In the genomic region with DNA sequence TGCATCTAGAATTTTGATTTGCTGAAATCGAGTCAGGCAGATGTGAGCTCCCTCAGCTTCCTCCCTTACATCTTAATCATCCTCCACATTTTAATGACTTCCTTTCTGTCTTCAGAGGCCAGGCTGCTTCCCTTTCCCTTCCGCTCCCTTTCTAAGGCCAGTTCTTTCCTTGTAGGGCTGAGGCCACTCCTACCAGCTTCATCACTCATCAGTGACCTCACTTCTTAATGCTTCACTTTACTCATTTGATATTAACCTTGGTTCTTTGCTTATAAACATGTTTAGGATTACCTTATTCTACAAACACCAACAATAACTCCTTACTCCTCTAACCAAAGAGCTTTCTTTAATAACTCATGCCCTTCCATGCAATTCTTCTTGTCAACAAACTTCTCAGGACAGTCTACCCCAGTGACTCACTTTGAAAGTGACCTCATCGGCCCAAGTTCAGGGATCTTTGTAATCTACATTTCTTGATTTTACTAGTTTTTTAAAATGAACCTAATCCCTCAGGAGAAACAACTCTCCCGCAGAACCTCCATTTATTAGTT, we compare ENCODE assay signal across 9 cellular contexts. TPM values are rescaled to one million over a fixed set of nuclear protein-coding genes. Genes with fewer than 3 reads are reported as not detected.
A peak's percentile ranks its signal among the peaks of the same experiment; 100 is the strongest.
DNase-seq lines count a peak whose midpoint lies in the region; FAIRE-seq and TF ChIP-seq lines count a peak whose summit lies in the region.
"Had no signal": no experiment of that assay in that cellular context is flagged by ENCODE, and none has a peak within 500 bp of the region (broad histone marks: within the 10 kb centered on the region; RNA-seq: fewer than 3 reads in every experiment).

No MANE protein-coding gene starts in this region.

- H4K20me1 ChIP-seq in BLaER1, result no peaks in the 10 kb centered on the region
- no peaks in the 10 kb centered on the region for H4K20me1 ChIP-seq in hepatocyte (ENCODE audit: insufficient read depth, poor library complexity, severe bottlenecking)

- TF ChIP-seq POLR2A in H54 (IDR thresholded peaks at IDR 0.05; ENCODE audit: low read depth, low read length), result no peak

- H3K9ac ChIP-seq in BLaER1, result no peak overlapping the region

- DNase-seq in H54 (ENCODE audit: insufficient read length, low spot score) (peak; percentile 14), SKM-1 (lab: John Stamatoyannopoulos, UW; ENCODE audit: unreplicated experiment) (peak; percentile 94), hepatocyte (ENCODE audit: low spot score) (peak; percentile 53), NCI-H774 (lab: John Stamatoyannopoulos, UW) (no peak)
- DNase-seq in activated CD4-positive, CD25-positive, alpha-beta regulatory T cell (lab: John Stamatoyannopoulos, UW), result no peak
- DNase-seq in effector CD8-positive, alpha-beta T cell (lab: John Stamatoyannopoulos, UW), result no peak
- DNase-seq in stimulated activated CD4-positive, alpha-beta T cell treated with anti-CD3 and anti-CD28 coated beads, Interleukin-15, amount 100 ng/mL, for 24 hours, result no peak

- peak overlapping the region; percentile 85 for H3K4me2 ChIP-seq in BLaER1
- peak overlapping the region; percentile 22 for H3K4me2 ChIP-seq in hepatocyte

- H3K9me3 ChIP-seq in BLaER1 (no peaks in the 10 kb centered on the region), hepatocyte (ENCODE audit: low read depth) (no peaks in the 10 kb centered on the region)

- H3K4me3 ChIP-seq in BLaER1 (no peak overlapping the region; the same call in none of the 2 replicates), hepatocyte (no peak overlapping the region)

- no peak for TF ChIP-seq CTCF in hepatocyte (IDR thresholded peaks at IDR 0.05; ENCODE audit: poor library complexity)

- FAIRE-seq in H54 (lab: Jason Lieb, UNC), result no peak
- FAIRE-seq: keratinocyte had no signal

- no peaks in the 10 kb centered on the region for H3K27me3 ChIP-seq in BLaER1
- H3K27me3 ChIP-seq in hepatocyte, result no peaks in the 10 kb centered on the region

- H2AFZ ChIP-seq in hepatocyte, result no peak overlapping the region

- H3K27ac ChIP-seq in BLaER1 (peak overlapping the region; percentile 95), hepatocyte (peak overlapping the region; percentile 48)

- H3K36me3 ChIP-seq in BLaER1 (no peaks in the 10 kb centered on the region), hepatocyte (replicated peaks; ENCODE audit: insufficient read depth, low read depth) (no peaks in the 10 kb centered on the region)

- H3K4me1 ChIP-seq in BLaER1, result peaks cover 100% of the 10 kb centered on the region
- H3K4me1 ChIP-seq in hepatocyte (ENCODE audit: insufficient read depth), result peaks cover 6% of the 10 kb centered on the region

- WGBS in hepatocyte (ENCODE audit: low lambda C conversion rate, missing lambda C conversion rate), result 69% methylated on average over 4 of the region's 4 CpGs

- no peaks in the 10 kb centered on the region for H3K79me2 ChIP-seq in hepatocyte

- H3K9me2 ChIP-seq in hepatocyte (replicated peaks; ENCODE audit: insufficient read depth), result no peaks in the 10 kb centered on the region

RNA-seq across cellular contexts. Expression of a gene that starts 23.9 kb away (rescaled TPM):
- total RNA-seq in hepatocyte, result 1.5 and 2.0 TPM in 2 replicates
- polyA plus RNA-seq in hepatocyte, result 1.8 and 2.3 TPM in 2 replicates

RNA-seq across cellular contexts. Expression of a gene that starts 57.1 kb away (rescaled TPM):
- total RNA-seq in hepatocyte, result 0.56 TPM in 1 of 2 replicates, not detected in the other
- 0.13 TPM in 1 of 2 replicates, not detected in the other for polyA plus RNA-seq in hepatocyte

Comparison
In these comparisons a context has a peak if more than half of its experiments do, and no peak if none do; other contexts are left out.
1. DNase-seq: peak in H54 (single experiment), SKM-1 (single experiment) and hepatocyte (single experiment); none in activated CD4-positive, CD25-positive, alpha-beta regulatory T cell (0 of 4), effector CD8-positive, alpha-beta T cell (single experiment), NCI-H774 (single experiment) and stimulated activated CD4-positive, alpha-beta T cell treated with anti-CD3 and anti-CD28 coated beads, Interleukin-15, amount 100 ng/mL, for 24 hours (single experiment).